Comparison of ENCODE assay signal across 1 cellular context in genomic region chr12:128109236-128109635, GRCh38.
TF ChIP-seq lines count a peak whose summit lies in the region.

No MANE protein-coding gene starts in this region.

TF ChIP-seq in H1, 55 proteins besides CTCF, POLR2A, EP300 and RAD21:
- TF ChIP-seq YY1 (IDR thresholded peaks at IDR 0.05; ENCODE audit: low read depth, low read length) (no peak), GTF2F1 (IDR thresholded peaks at IDR 0.05; ENCODE audit: borderline replicate concordance, low read depth, low read length) (no peak), TEAD4 (IDR thresholded peaks at IDR 0.05; ENCODE audit: low read depth, low read length) (no peak), MAX (IDR thresholded peaks at IDR 0.05) (no peak), HDAC2 (IDR thresholded peaks at IDR 0.05; ENCODE audit: borderline replicate concordance in 1 of 2, low read depth in 2 of 2, low read length in 2 of 2) (no peak), SIN3A (conservative IDR thresholded peaks at IDR 0.05 in 1 of 2, IDR thresholded peaks at IDR 0.05 in 1 of 2; ENCODE audit: low read depth in 1 of 2, low read length in 2 of 2) (no peak), EZH2 (IDR thresholded peaks at IDR 0.05; ENCODE audit: low read depth, low read length, severe bottlenecking) (no peak), E2F6 (IDR thresholded peaks at IDR 0.05) (no peak), CEBPB (IDR thresholded peaks at IDR 0.05; ENCODE audit: low read depth, low read length) (no peak), SP2 (IDR thresholded peaks at IDR 0.05; ENCODE audit: low read length) (no peak), POU5F1 (IDR thresholded peaks at IDR 0.05; ENCODE audit: low read depth, low read length) (no peak), CTBP2 (IDR thresholded peaks at IDR 0.05; ENCODE audit: borderline replicate concordance, insufficient read depth, insufficient read length, low read length) (no peak), POLR2AphosphoS5 (IDR thresholded peaks at IDR 0.05; ENCODE audit: low read depth, low read length) (no peak), HDAC6 (IDR thresholded peaks at IDR 0.05; ENCODE audit: low read depth, low read length) (no peak), JUND (IDR thresholded peaks at IDR 0.05; ENCODE audit: low read length) (no peak), CHD2 (IDR thresholded peaks at IDR 0.05; ENCODE audit: low read length) (no peak), FOSL1 (IDR thresholded peaks at IDR 0.05; ENCODE audit: insufficient read depth, low read depth, low read length) (no peak), BRCA1 (IDR thresholded peaks at IDR 0.05; ENCODE audit: low read depth, low read length) (no peak), RNF2 (IDR thresholded peaks at IDR 0.05; ENCODE audit: borderline replicate concordance, low read depth, low read length, missing control alignments, poor library complexity, severe bottlenecking) (no peak), SP4 (IDR thresholded peaks at IDR 0.05; ENCODE audit: low read length) (no peak)
